Comparison of ENCODE assay signal across 10 cellular contexts in the genomic region with DNA sequence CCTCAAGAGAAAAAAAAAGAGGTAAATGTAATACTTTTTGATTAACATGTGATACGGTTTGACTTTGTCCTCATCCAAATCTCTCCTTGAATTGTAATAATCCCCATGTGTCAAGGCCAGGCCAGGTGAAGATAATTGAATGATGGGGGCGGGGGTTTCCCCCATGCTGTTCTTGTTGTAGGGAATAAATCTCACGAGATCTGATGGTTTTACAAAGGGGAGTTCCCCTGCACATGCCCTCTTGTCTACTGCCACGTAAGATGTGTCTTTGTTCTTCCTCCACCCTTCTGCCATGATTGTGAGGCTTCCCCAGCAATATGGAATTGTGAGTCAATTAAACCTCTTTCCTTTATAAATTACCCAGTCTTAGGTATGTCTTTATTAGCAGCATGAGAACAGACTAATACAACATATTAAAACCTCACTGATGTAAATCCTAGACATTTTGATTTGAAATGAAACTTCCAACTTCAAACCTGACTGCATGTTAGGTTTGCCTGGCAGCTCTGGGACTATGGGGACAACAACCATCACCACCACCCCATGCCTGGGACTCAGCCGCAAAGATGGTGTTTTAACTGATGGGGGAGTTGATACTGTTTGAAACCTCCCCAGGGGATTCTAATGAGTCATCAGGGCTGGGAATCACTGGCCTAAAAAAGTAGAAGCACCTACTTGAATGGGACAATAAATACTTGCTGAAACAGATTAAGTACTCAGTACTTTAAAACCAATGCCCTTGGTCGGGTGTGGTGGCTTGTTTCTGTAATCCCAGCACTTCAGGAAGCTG. TPM values are rescaled to one million over a fixed set of nuclear protein-coding genes. Genes with fewer than 3 reads are reported as not detected.
A peak's percentile ranks its signal among the peaks of the same experiment; 100 is the strongest.
DNase-seq lines count a peak whose midpoint lies in the region; ATAC-seq and TF ChIP-seq lines count a peak whose summit lies in the region.
"Had no signal": no experiment of that assay in that cellular context is flagged by ENCODE, and none has a peak within 500 bp of the region (broad histone marks: within the 10 kb centered on the region; RNA-seq: fewer than 3 reads in every experiment).

No MANE protein-coding gene starts in this region.

- peak; percentile 50 for DNase-seq in Daoy (ENCODE audit: low read depth)
- peak; percentile 62 for DNase-seq in WERI-Rb-1
- no peak for DNase-seq in AG08395 (ENCODE audit: low spot score)
- DNase-seq in head of caudate nucleus, result no peak
- no peak for DNase-seq in NCI-H146 treated with DMSO at 0.1 percent for 48 hours (lab: John Stamatoyannopoulos, UW; ENCODE audit: unreplicated experiment)
- DNase-seq: NCI-H446, tibial artery had no signal

- H2AFZ ChIP-seq in neuron (ENCODE audit: low read depth, low read length), result peak overlapping the region; percentile 46

- peak overlapping the region; percentile 11; the same call in 1 of the 2 replicates for H3K27ac ChIP-seq in WERI-Rb-1
- H3K27ac ChIP-seq: tibial artery had no signal

- no peak for TF ChIP-seq CTCF in WERI-Rb-1 (IDR thresholded peaks at IDR 0.05; ENCODE audit: low read depth, low read length)

- H3K4me3 ChIP-seq in WERI-Rb-1 (ENCODE audit: low read depth, low read length) (no peak overlapping the region), neuron (ENCODE audit: low read length) (no peak overlapping the region)
- H3K4me3 ChIP-seq: tibial artery had no signal

- intact Hi-C loops in head of caudate nucleus (cut with DNase I), result no loop called here

- H3K36me3 ChIP-seq in WERI-Rb-1 (no peaks in the 10 kb centered on the region), neuron (ENCODE audit: insufficient read depth, low read length) (no peaks in the 10 kb centered on the region)
- H3K36me3 ChIP-seq: tibial artery had no signal

- H3K9me3 ChIP-seq in WERI-Rb-1 (ENCODE audit: severe bottlenecking) (no peaks in the 10 kb centered on the region), neuron (ENCODE audit: low read length) (no peaks in the 10 kb centered on the region)
- H3K9me3 ChIP-seq: tibial artery had no signal

- no peaks in the 10 kb centered on the region for H3K4me1 ChIP-seq in neuron (ENCODE audit: insufficient read depth, low read length)
- H3K4me1 ChIP-seq: tibial artery had no signal

- H3K27me3 ChIP-seq in WERI-Rb-1 (ENCODE audit: insufficient read depth, low read depth, severe bottlenecking) (no peaks in the 10 kb centered on the region), neuron (ENCODE audit: insufficient read depth, low read length) (no peaks in the 10 kb centered on the region)
- H3K27me3 ChIP-seq: tibial artery had no signal

- ATAC-seq in GM21360 (IDR thresholded peaks at IDR 0.05; ENCODE audit: unreplicated experiment) (peak; percentile 70), GM21526 (IDR thresholded peaks at IDR 0.05; ENCODE audit: low FRiP score, unreplicated experiment) (no peak)

RNA-seq across cellular contexts. Expression of gene BACH1, which starts 32.8 kb away (rescaled TPM):
- total RNA-seq in Daoy (2014; rRNA removed; shearing (Covaris generic)), result 63.6 and 74.1 TPM in 2 replicates

Comparison
In these comparisons a context has a peak if more than half of its experiments do, and no peak if none do; other contexts are left out.
1. DNase-seq: peak in Daoy (single experiment) and WERI-Rb-1 (single experiment); none in AG08395 (single experiment), head of caudate nucleus (0 of 42) and NCI-H146 treated with DMSO at 0.1 percent for 48 hours (single experiment).